ENCODE assay signal across 9 cellular contexts in the genomic region with DNA sequence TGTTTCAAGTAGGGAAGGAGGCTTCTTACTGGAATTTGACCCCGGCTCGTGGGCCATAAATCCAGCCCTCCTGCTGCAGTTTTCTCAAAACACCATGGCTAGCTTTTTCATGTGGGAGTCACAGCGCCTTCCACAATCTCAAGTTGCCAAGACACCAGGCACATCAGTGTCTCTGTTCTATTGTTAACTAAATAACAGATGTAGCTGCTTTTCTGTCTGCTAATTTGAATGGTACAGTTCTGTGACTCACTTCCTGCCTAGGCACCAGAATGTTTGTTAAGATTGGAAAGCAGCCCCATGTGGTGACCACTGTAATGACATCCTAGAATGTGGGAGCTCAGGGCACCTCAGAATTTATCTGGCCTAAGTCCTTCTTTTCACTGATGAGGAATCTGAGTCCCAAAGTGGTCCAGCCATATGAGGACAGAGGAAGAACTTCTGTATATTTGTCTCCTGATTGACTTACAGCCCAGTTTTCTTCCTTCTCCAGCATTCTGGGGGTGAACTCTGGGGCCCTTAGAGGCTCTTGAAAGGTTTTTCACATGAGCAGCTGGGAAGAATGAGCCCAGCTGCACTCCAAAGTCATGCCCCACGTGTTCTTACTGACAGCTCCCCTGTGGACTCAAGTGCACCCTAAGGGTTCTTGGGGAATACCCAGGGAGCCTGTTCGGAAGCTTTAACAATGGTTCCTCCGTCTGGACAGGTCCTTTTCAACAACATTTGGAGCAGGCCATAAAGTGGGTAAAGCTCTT. TPM values are rescaled to one million over a fixed set of nuclear protein-coding genes. Genes with fewer than 3 reads are reported as not detected.
DNase-seq lines count a peak whose midpoint lies in the region; ATAC-seq, FAIRE-seq and TF ChIP-seq lines count a peak whose summit lies in the region.
"Had no signal": no experiment of that assay in that cellular context is flagged by ENCODE, and none has a peak within 500 bp of the region (broad histone marks: within the 10 kb centered on the region; RNA-seq: fewer than 3 reads in every experiment).

No MANE protein-coding gene starts in this region.

- no peak for TF ChIP-seq EP300 in A549 (IDR thresholded peaks at IDR 0.05)

- 0 out of 5 replicates have a peak, but pooled peaks of 1 of the 2 experiments have one; percentile 2 for TF ChIP-seq RAD21 in A549 (conservative IDR thresholded peaks at IDR 0.05 in 1 of 2, IDR thresholded peaks at IDR 0.05 in 1 of 2)

- H3K9me3 ChIP-seq in A549 (no peaks in the 10 kb centered on the region), vagina (no peaks in the 10 kb centered on the region)

- ATAC-seq in A549 (peak; percentile 39 to 76; a peak in 3 of 6 replicates), HG02870 (IDR thresholded peaks at IDR 0.05; ENCODE audit: unreplicated experiment) (peak; percentile 62), left colon (peak; percentile 56)

- H3K27me3 ChIP-seq in vagina = no peaks in the 10 kb centered on the region

- H3K27ac ChIP-seq in A549 (peak overlapping the region; percentile 51 to 62), vagina (peak overlapping the region; percentile 68)

- intact Hi-C loops in left colon (cut with DNase I, micrococcal nuclease) = no loop called here
- intact Hi-C loops in vagina (cut with DNase I) = no loop called here

- no peak for TF ChIP-seq POLR2A in A549 (IDR thresholded peaks at IDR 0.05; ENCODE audit: low read length)
- no peak for TF ChIP-seq POLR2A in vagina (IDR thresholded peaks at IDR 0.05)

- WGBS in A549 (ENCODE audit: missing lambda C conversion rate) = 86% methylated on average over 5 of the region's 6 CpGs

- peaks cover 0 to 4% of the 10 kb centered on the region in 2 donors for H3K36me3 ChIP-seq in vagina

- peaks cover 14% of the 10 kb centered on the region for H3K4me1 ChIP-seq in A549
- no peaks in the 10 kb centered on the region for H3K4me1 ChIP-seq in vagina

- H3K4me3 ChIP-seq in A549 (no peak overlapping the region), astrocyte of the cerebellum (ENCODE audit: low read depth, low read length) (no peak overlapping the region), vagina (no peak overlapping the region)

- TF ChIP-seq CTCF in A549 (IDR thresholded peaks at IDR 0.05) (no peak), GM13977 (IDR thresholded peaks at IDR 0.05; ENCODE audit: extremely low read depth, insufficient read depth, missing control alignments) (peak; percentile 35), astrocyte of the cerebellum (IDR thresholded peaks at IDR 0.05; ENCODE audit: low read depth, low read length, missing control alignments) (peak; percentile 51), vagina (IDR thresholded peaks at IDR 0.05) (no peak)

- H3K4me2 ChIP-seq in A549 = 0 out of 3 replicates have a peak overlapping the region, but pooled peaks have one; percentile 20

- DNase-seq in A549 (ENCODE audit: low read depth in 1 of 2, low spot score in 1 of 2) = peak; percentile 10 to 25
- DNase-seq in GM13977 (ENCODE audit: low spot score) = peak; percentile 37
- peak; percentile 87 for DNase-seq in NCI-H69 (lab: John Stamatoyannopoulos, UW)
- DNase-seq in astrocyte of the cerebellum (ENCODE audit: low read depth) = peak; percentile 79
- DNase-seq in left colon = peak in 1 of 2 donors; percentile 11
- DNase-seq in vagina (ENCODE audit: extremely low spot score in 2 of 2) = no peak
- DNase-seq in NCI-H1436 treated with DMSO at 0.1 percent for 48 hours (lab: John Stamatoyannopoulos, UW) = no peak

- in situ Hi-C loops in GM13977 (cut with MboI; ENCODE audit: low pct_unique_long_range_greater_than_20kb, low sequenced_read_pairs, unreplicated experiment) = no loop called here
- in situ Hi-C loops in astrocyte of the cerebellum (cut with HindIII; ENCODE audit: low sequenced_read_pairs) = no loop called here

- CTCF ChIA-PET in A549 (lab: Yijun Ruan, JAX) = interaction anchor here (0.9 to 3.0 kb wide), 9 partner anchors 12 to 357 kb away, joined by 3 to 14 read pairs (median 4); no protein-coding TSS in a partner anchor

- POLR2A ChIA-PET in A549 (lab: Yijun Ruan, JAX) = no interaction called here

- no peak for FAIRE-seq in A549 (lab: Jason Lieb, UNC)
- FAIRE-seq: islet of Langerhans had no signal

TF ChIP-seq in A549, 52 proteins besides CTCF, POLR2A, EP300 and RAD21:
- TF ChIP-seq PHF8 (IDR thresholded peaks at IDR 0.05; ENCODE audit: borderline replicate concordance, low read depth) (no peak), ATOH8 (CRISPR knock-in tag; IDR thresholded peaks at IDR 0.05; ENCODE audit: low read depth) (no peak), CHD4 (IDR thresholded peaks at IDR 0.05; ENCODE audit: borderline replicate concordance) (no peak), SMC3 (IDR thresholded peaks at IDR 0.05) (no peak), TP53 (CRISPR knock-in tag; IDR thresholded peaks at IDR 0.05) (no peak), KDM5A (IDR thresholded peaks at IDR 0.05) (no peak), EHF (CRISPR knock-in tag; IDR thresholded peaks at IDR 0.05) (no peak)
- TF ChIP-seq, protein P1, sequence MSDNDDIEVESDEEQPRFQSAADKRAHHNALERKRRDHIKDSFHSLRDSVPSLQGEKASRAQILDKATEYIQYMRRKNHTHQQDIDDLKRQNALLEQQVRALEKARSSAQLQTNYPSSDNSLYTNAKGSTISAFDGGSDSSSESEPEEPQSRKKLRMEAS (IDR thresholded peaks at IDR 0.05) = no peak

RNA-seq across cellular contexts. Expression of gene TRIM45, which starts 27.5 kb away (rescaled TPM):
- polyA plus RNA-seq in A549 (2011; rRNA removed) (3.4 TPM in 2 replicates), A549 (2017; fragmentation: RNase III; extraction: RNeasy Plus Mini Kit Qiagen cat#74134 plus additional on column Dnase treatment) (2.1 to 3.0 TPM (median 2.9 TPM) in 3 replicates)
- polyA plus RNA-seq in A549 (2012; cell fraction: cytosol; rRNA removed) = 2.5 and 2.8 TPM in 2 replicates
- polyA plus RNA-seq in A549 (2012; cell fraction: nucleus; rRNA removed) = 5.8 and 8.3 TPM in 2 replicates
- 2.9 and 3.1 TPM in 2 replicates for polyA minus RNA-seq in A549 (2011; rRNA and poly(A)+ RNA removed)
- total RNA-seq in left colon (1 to 10 TPM; 1.3 to 1.6 TPM), vagina (5.6 TPM)

RNA-seq across cellular contexts. Expression of gene TTF2, which starts 33.9 kb away (rescaled TPM):
- 26.6 and 31.0 TPM in 2 replicates for polyA plus RNA-seq in A549 (2011; rRNA removed)
- 14.8 and 15.7 TPM in 2 replicates for polyA plus RNA-seq in A549 (2012; cell fraction: cytosol; rRNA removed)
- 18.5 and 20.5 TPM in 2 replicates for polyA plus RNA-seq in A549 (2012; cell fraction: nucleus; rRNA removed)
- polyA plus RNA-seq in A549 (2017; fragmentation: RNase III; extraction: RNeasy Plus Mini Kit Qiagen cat#74134 plus additional on column Dnase treatment) = 14.5 to 16.5 TPM (median 16.1 TPM) in 3 replicates
- polyA minus RNA-seq in A549 (2011; rRNA and poly(A)+ RNA removed) = 15.8 and 20.5 TPM in 2 replicates
- 10 to 100 TPM; 25.0 to 28.1 TPM for total RNA-seq in left colon
- total RNA-seq in vagina = 7.6 TPM

Comparison
In these comparisons a context has a peak if more than half of its experiments do, and no peak if none do; other contexts are left out.
1. DNase-seq: peak in A549 (2 of 2), GM13977 (single experiment), NCI-H69 (single experiment) and astrocyte of the cerebellum (single experiment); none in vagina (0 of 2) and NCI-H1436 treated with DMSO at 0.1 percent for 48 hours (single experiment).
2. CTCF ChIP-seq: peak in GM13977 (single experiment) and astrocyte of the cerebellum (single experiment); none in A549 (single experiment) and vagina (0 of 3).
3. Peak in every context shown above with its lines, with median percentiles within 50 percentile points of each other: ATAC-seq.